Comparison of ENCODE assay signal across 19 cellular contexts in genomic region chr3:43838877-43839276, GRCh38.
A peak's percentile ranks its signal among the peaks of the same experiment; 100 is the strongest.
DNase-seq lines count a peak whose midpoint lies in the region; ATAC-seq, FAIRE-seq and TF ChIP-seq lines count a peak whose summit lies in the region.
"Had no signal": no experiment of that assay in that cellular context is flagged by ENCODE, and none has a peak within 500 bp of the region (broad histone marks: within the 10 kb centered on the region; RNA-seq: fewer than 3 reads in every experiment).

No MANE protein-coding gene starts in this region.

- no peaks in the 10 kb centered on the region for H3K27me3 ChIP-seq in DND-41 (ENCODE audit: insufficient read depth, low read length, poor library complexity)
- H3K27me3 ChIP-seq in keratinocyte (ENCODE audit: control insufficient read depth, extremely low read depth, insufficient read depth, low read length), result peaks cover 4% of the 10 kb centered on the region
- H3K27me3 ChIP-seq: sigmoid colon had no signal

- H3K4me2 ChIP-seq in DND-41 (ENCODE audit: insufficient read depth, low read length) (no peak overlapping the region), keratinocyte (ENCODE audit: control insufficient read depth, extremely low read depth, insufficient read depth, low read depth, low read length) (no peak overlapping the region)

- no peak overlapping the region for H2AFZ ChIP-seq in DND-41 (ENCODE audit: low read depth, low read length)
- no peak overlapping the region for H2AFZ ChIP-seq in keratinocyte (ENCODE audit: control insufficient read depth, low read length)

- H3K4me1 ChIP-seq in DND-41 (ENCODE audit: insufficient read depth, low read length) (no peaks in the 10 kb centered on the region), keratinocyte (ENCODE audit: control insufficient read depth, extremely low read depth, insufficient read depth, low read length) (no peaks in the 10 kb centered on the region)
- H3K4me1 ChIP-seq: esophagus muscularis mucosa, sigmoid colon had no signal

- H3K9me3 Mint-ChIP-seq in HFFc6, result peaks cover 15% of the 10 kb centered on the region
- H3K9me3 Mint-ChIP-seq in WTC11, result peaks cover 27% of the 10 kb centered on the region

- H3K4me3 Mint-ChIP-seq in HFFc6, result no peak overlapping the region
- H3K4me3 Mint-ChIP-seq in WTC11, result no peak overlapping the region

- no peak overlapping the region for H3K4me3 ChIP-seq in DND-41 (ENCODE audit: low read depth in 1 of 2, low read length in 2 of 2)
- no peak overlapping the region for H3K4me3 ChIP-seq in keratinocyte (ENCODE audit: control insufficient read depth in 2 of 3, extremely low read depth in 1 of 3, insufficient read depth in 2 of 3, low read depth in 1 of 3, low read length in 3 of 3)
- H3K4me3 ChIP-seq: esophagus muscularis mucosa, K562, mucosa of descending colon, sigmoid colon had no signal

- FAIRE-seq in keratinocyte (lab: Jason Lieb, UNC), result peak; percentile 36
- FAIRE-seq: islet of Langerhans had no signal

- H3K27ac Mint-ChIP-seq in HFFc6 (no peak overlapping the region), WTC11 (no peak overlapping the region)

- no peaks in the 10 kb centered on the region for H3K9me1 ChIP-seq in keratinocyte (ENCODE audit: control insufficient read depth, extremely low read depth, insufficient read depth, low read length)

- TF ChIP-seq CTCF in DND-41 (IDR thresholded peaks at IDR 0.05; ENCODE audit: borderline replicate concordance, extremely low read depth, low read length, poor library complexity, severe bottlenecking), result peak; percentile 5
- peak; percentile 30 for TF ChIP-seq CTCF in HFFc6 (IDR thresholded peaks at IDR 0.05)
- no peak for TF ChIP-seq CTCF in WTC11 (IDR thresholded peaks at IDR 0.05)
- peak; percentile 50 to 75 (median 62) for TF ChIP-seq CTCF in keratinocyte (optimal IDR thresholded peaks at IDR 0.05 in 1 of 3, IDR thresholded peaks at IDR 0.05 in 1 of 3, conservative IDR thresholded peaks at IDR 0.05 in 1 of 3; ENCODE audit: extremely low read depth in 1 of 3, insufficient read depth in 2 of 3, low read length in 3 of 3)

- no peaks in the 10 kb centered on the region for H3K36me3 ChIP-seq in DND-41 (ENCODE audit: insufficient read depth, low read length)
- H3K36me3 ChIP-seq in keratinocyte (ENCODE audit: control insufficient read depth in 2 of 2, extremely low read depth in 1 of 2, insufficient read depth in 2 of 2, low read length in 2 of 2), result no peaks in the 10 kb centered on the region
- H3K36me3 ChIP-seq: esophagus muscularis mucosa, sigmoid colon had no signal

- H4K20me1 ChIP-seq in DND-41 (ENCODE audit: insufficient read depth, low read length) (no peaks in the 10 kb centered on the region), keratinocyte (ENCODE audit: control insufficient read depth, extremely low read depth, insufficient read depth, low read length) (no peaks in the 10 kb centered on the region)

- ATAC-seq in DND-41 (ENCODE audit: insufficient read depth, low read depth), result no peak
- peak; percentile 74 for ATAC-seq in WTC11
- no peak for ATAC-seq in HG03097 (IDR thresholded peaks at IDR 0.05; ENCODE audit: low FRiP score, unreplicated experiment)
- ATAC-seq: K562, mucosa of descending colon had no signal

- dilution Hi-C loops in keratinocyte (cut with MboI; ENCODE audit: extremely low pct_ligation_motif_present, low sequenced_read_pairs), result no loop called here

- H3K27me3 Mint-ChIP-seq in HFFc6 (ENCODE audit: insufficient read depth) (peaks cover 19% of the 10 kb centered on the region), WTC11 (ENCODE audit: low read depth) (peaks cover 13% of the 10 kb centered on the region)

- H3K9ac ChIP-seq in DND-41 (ENCODE audit: low read depth, low read length) (no peak overlapping the region), keratinocyte (ENCODE audit: control insufficient read depth, extremely low read depth, insufficient read depth, low read length) (no peak overlapping the region)

- POLR2A ChIA-PET in WTC11 (lab: Charles Lee), result no interaction called here

- no peaks in the 10 kb centered on the region for H3K4me1 Mint-ChIP-seq in HFFc6 (ENCODE audit: low read depth)
- no peaks in the 10 kb centered on the region for H3K4me1 Mint-ChIP-seq in WTC11

- no peak overlapping the region for H3K27ac ChIP-seq in DND-41 (ENCODE audit: low read length)
- H3K27ac ChIP-seq in keratinocyte (ENCODE audit: control insufficient read depth, insufficient read depth, low read length), result no peak overlapping the region
- H3K27ac ChIP-seq: esophagus muscularis mucosa, sigmoid colon had no signal

- H3K79me2 ChIP-seq in DND-41 (ENCODE audit: insufficient read depth, low read length) (no peaks in the 10 kb centered on the region), keratinocyte (ENCODE audit: control insufficient read depth, insufficient read depth, low read length) (no peaks in the 10 kb centered on the region)

- DNase-seq in DND-41 (no peak), HFFc6 (no peak), WTC11 (ENCODE audit: low spot score) (peak; percentile 22), keratinocyte (ENCODE audit: low read depth, low spot score) (no peak), NCI-H1930 (lab: John Stamatoyannopoulos, UW) (no peak), NCI-H1694 (lab: John Stamatoyannopoulos, UW) (no peak), H4 (ENCODE audit: low spot score) (no peak)
- DNase-seq: activated CD4-positive, alpha-beta T cell treated with anti-CD3 and anti-CD28 coated beads for 4 hours; activated naive CD4-positive, alpha-beta T cell; glutamatergic neuron; mucosa of descending colon; NCI-H1105 treated with DMSO at 0.1 percent for 48 hours; nucleus accumbens; sigmoid colon; T1000 had no signal

- CTCF ChIA-PET in WTC11 (lab: Charles Lee), result interaction anchor here (0.6 to 1.6 kb wide), 10 partner anchors 11 to 1043 kb away, joined by 3 to 13 read pairs (median 3); no protein-coding TSS in a partner anchor

- H3K36me3 Mint-ChIP-seq in HFFc6 (ENCODE audit: low read depth), result peaks cover 5% of the 10 kb centered on the region; the same call in 1 of the 2 replicates
- H3K36me3 Mint-ChIP-seq in WTC11, result 0 out of 2 replicates have a peak, but pooled peaks cover 5% of the 10 kb centered on the region

- peaks cover 6% of the 10 kb centered on the region for H3K9me3 ChIP-seq in DND-41 (ENCODE audit: insufficient read depth, low read length, severe bottlenecking)
- H3K9me3 ChIP-seq in keratinocyte (ENCODE audit: control insufficient read depth, low read depth, low read length), result no peaks in the 10 kb centered on the region

TF ChIP-seq in WTC11, 78 proteins besides CTCF, POLR2A, EP300 and RAD21 (continues in another document):
- no peak for TF ChIP-seq ARID4B (CRISPR knock-in tag; IDR thresholded peaks at IDR 0.05; ENCODE audit: borderline replicate concordance)
- TF ChIP-seq, protein P1, sequence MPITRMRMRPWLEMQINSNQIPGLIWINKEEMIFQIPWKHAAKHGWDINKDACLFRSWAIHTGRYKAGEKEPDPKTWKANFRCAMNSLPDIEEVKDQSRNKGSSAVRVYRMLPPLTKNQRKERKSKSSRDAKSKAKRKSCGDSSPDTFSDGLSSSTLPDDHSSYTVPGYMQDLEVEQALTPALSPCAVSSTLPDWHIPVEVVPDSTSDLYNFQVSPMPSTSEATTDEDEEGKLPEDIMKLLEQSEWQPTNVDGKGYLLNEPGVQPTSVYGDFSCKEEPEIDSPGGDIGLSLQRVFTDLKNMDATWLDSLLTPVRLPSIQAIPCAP (CRISPR knock-in tag; IDR thresholded peaks at IDR 0.05), result no peak
- TF ChIP-seq CDX4 (CRISPR knock-in tag; IDR thresholded peaks at IDR 0.05; ENCODE audit: borderline replicate concordance), result no peak
